In the genomic region with DNA sequence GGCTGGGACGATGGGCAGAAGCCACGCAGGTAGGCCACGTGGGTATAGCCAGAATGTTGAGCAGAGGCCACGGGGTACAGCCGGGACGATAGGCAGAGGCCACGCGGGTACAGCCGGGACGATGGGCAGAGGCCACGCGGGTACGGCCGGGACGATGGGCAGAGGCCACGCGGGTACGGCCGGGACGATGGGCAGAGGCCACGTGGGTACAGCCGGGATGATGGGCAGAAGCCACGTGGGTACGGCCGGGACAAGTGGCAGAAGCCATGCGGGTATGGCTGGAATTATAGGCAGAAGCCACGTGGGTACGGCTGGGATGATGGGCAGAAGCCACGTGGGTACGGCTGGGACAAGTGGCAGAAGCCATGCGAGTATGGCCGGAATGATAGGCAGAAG, we compare ENCODE assay signal across 25 cellular contexts.
"Had no signal": no experiment of that assay in that cellular context is flagged by ENCODE, and none has a peak within 500 bp of the region (broad histone marks: within the 10 kb centered on the region; RNA-seq: fewer than 3 reads in every experiment).

No MANE protein-coding gene starts in this region.

- ATAC-seq: effector memory CD8-positive, alpha-beta T cell; left ventricle myocardium superior; mucosa of descending colon; natural killer cell treated with Interleukin-12 subunit alpha and Interleukin-12 subunit beta and Interleukin-15 and Interleukin-18, amount 100 ng/mL, for 72 hours; sciatic nerve; stimulated activated naive CD8-positive, alpha-beta T cell treated with anti-CD3 and anti-CD28 coated beads, Interleukin-15, amount 100 ng/mL, for 72 hours had no signal

- H3K9me3 ChIP-seq: colonic mucosa, lower lobe of right lung, mucosa of descending colon, thyroid gland, upper lobe of right lung, uterus had no signal

- H3K27me3 ChIP-seq: colonic mucosa, thyroid gland, upper lobe of right lung, uterus had no signal

- H3K4me3 Mint-ChIP-seq: effector memory CD8-positive, alpha-beta T cell; immature natural killer cell; naive B cell; natural killer cell treated with Interleukin-12 subunit alpha and Interleukin-12 subunit beta and Interleukin-15 and Interleukin-18, amount 100 ng/mL, for 72 hours; neural crest cell; stimulated activated naive CD8-positive, alpha-beta T cell treated with anti-CD3 and anti-CD28 coated beads, Interleukin-15, amount 100 ng/mL, for 72 hours had no signal

- H3K4me1 Mint-ChIP-seq: immature natural killer cell; stimulated activated naive CD8-positive, alpha-beta T cell treated with anti-CD3 and anti-CD28 coated beads, Interleukin-15, amount 100 ng/mL, for 72 hours had no signal

- H3K27ac ChIP-seq: colonic mucosa, lower lobe of right lung, parathyroid adenoma, upper lobe of right lung, uterus had no signal

- H3K27me3 Mint-ChIP-seq: progenitor cell of endocrine pancreas; stimulated activated naive CD8-positive, alpha-beta T cell treated with anti-CD3 and anti-CD28 coated beads, Interleukin-15, amount 100 ng/mL, for 72 hours had no signal

- H3K9me3 Mint-ChIP-seq: effector memory CD8-positive, alpha-beta T cell; immature natural killer cell; natural killer cell treated with Interleukin-12 subunit alpha and Interleukin-12 subunit beta and Interleukin-15 and Interleukin-18, amount 100 ng/mL, for 72 hours; stimulated activated naive CD8-positive, alpha-beta T cell treated with anti-CD3 and anti-CD28 coated beads, Interleukin-15, amount 100 ng/mL, for 72 hours had no signal

- H3K36me3 Mint-ChIP-seq: immature natural killer cell; natural killer cell treated with Interleukin-12 subunit alpha and Interleukin-12 subunit beta and Interleukin-15 and Interleukin-18, amount 100 ng/mL, for 72 hours had no signal

- H3K9ac ChIP-seq: parathyroid adenoma had no signal

- H3K27ac Mint-ChIP-seq: effector memory CD8-positive, alpha-beta T cell; immature natural killer cell; naive B cell; natural killer cell treated with Interleukin-12 subunit alpha and Interleukin-12 subunit beta and Interleukin-15 and Interleukin-18, amount 100 ng/mL, for 72 hours; progenitor cell of endocrine pancreas; stimulated activated naive CD8-positive, alpha-beta T cell treated with anti-CD3 and anti-CD28 coated beads, Interleukin-15, amount 100 ng/mL, for 72 hours had no signal

- H3K4me1 ChIP-seq: colonic mucosa, uterus had no signal

- H3K4me3 ChIP-seq: colonic mucosa, lower lobe of right lung, mucosa of descending colon, smooth muscle cell, thyroid gland, upper lobe of right lung, uterus had no signal

- H3K4me2 ChIP-seq: smooth muscle cell had no signal

- H3K36me3 ChIP-seq: colonic mucosa, lower lobe of right lung, thyroid gland, upper lobe of right lung, uterus had no signal

- DNase-seq: colonic mucosa; dermis blood vessel endothelial cell; effector memory CD8-positive, alpha-beta T cell; immature natural killer cell; islet precursor cell; kidney glomerular epithelial cell; left ventricle myocardium superior; lower lobe of right lung; mucosa of descending colon; naive B cell; stimulated activated CD4-positive, alpha-beta T cell treated with anti-CD3 and anti-CD28 coated beads, Interleukin-12 subunit alpha, Interleukin-12 subunit beta, amount 100 ng/mL, for 4 hours; stimulated activated CD4-positive, alpha-beta T cell treated with anti-CD3 and anti-CD28 coated beads, Interleukin-1b, Interleukin-23, amount 100 ng/mL, for 48 hours; stimulated activated CD4-positive, alpha-beta T cell treated with anti-CD3 and anti-CD28 coated beads, Interleukin-4, amount 100 ng/mL, for 1 hour; stimulated activated CD8-positive, alpha-beta memory T cell treated with anti-CD3 and anti-CD28 coated beads, Interleukin-4, amount 100 ng/mL, for 48 hours; stimulated activated naive CD4-positive, alpha-beta T cell; stimulated activated naive CD8-positive, alpha-beta T cell treated with anti-CD3 and anti-CD28 coated beads, Interleukin-15, amount 100 ng/mL, for 72 hours; upper lobe of right lung; uterus had no signal
